In the genomic region with DNA sequence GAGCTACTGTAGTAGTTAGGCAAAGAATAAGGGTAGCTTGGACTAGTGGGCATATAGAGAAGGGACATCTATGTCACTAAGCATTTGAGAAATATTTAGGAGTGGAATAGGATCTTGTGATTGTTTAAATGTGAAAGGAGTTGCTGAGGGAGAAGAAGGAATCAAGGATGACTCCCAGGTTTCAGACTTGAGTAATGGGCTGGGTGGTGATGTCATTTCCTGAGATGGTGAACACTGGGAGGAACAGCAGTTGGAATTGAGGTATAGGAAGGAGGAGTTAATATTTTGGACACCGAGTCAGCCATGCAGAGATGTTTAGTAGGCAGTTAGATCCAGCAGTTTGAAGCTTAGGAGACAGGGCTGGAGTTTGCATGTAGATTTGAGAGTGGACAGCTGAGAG, we compare ENCODE assay signal across 11 cellular contexts.
"Had no signal": no experiment of that assay in that cellular context is flagged by ENCODE, and none has a peak within 500 bp of the region (broad histone marks: within the 10 kb centered on the region; RNA-seq: fewer than 3 reads in every experiment).

No MANE protein-coding gene starts in this region.

- H3K27ac ChIP-seq: cardiac muscle cell, psoas muscle, spleen had no signal

- H3K9me3 ChIP-seq: psoas muscle, spleen had no signal

- DNase-seq: activated CD4-positive, alpha-beta memory T cell treated with anti-CD3 and anti-CD28 coated beads, Interleukin-2, amount 10 ng/mL, durations not matched to agents 7 days and 5 days; activated CD8-positive, alpha-beta memory T cell treated with anti-CD3 and anti-CD28 coated beads, Interleukin-2, amount 50 U/mL, for 4 hours; aorta; hypothalamus; psoas muscle; spleen; stimulated activated CD4-positive, alpha-beta T cell treated with anti-CD3 and anti-CD28 coated beads, Interleukin-2, amount 100 ng/mL, for 24 hours; stimulated activated naive CD4-positive, alpha-beta T cell; substantia nigra; SW 1271 had no signal

- H3K4me3 ChIP-seq: cardiac muscle cell, psoas muscle, spleen had no signal

- H3K4me3 Mint-ChIP-seq: activated CD4-positive, alpha-beta memory T cell treated with anti-CD3 and anti-CD28 coated beads, Interleukin-2, amount 10 ng/mL, durations not matched to agents 7 days and 5 days had no signal

- H3K9me3 Mint-ChIP-seq: activated CD4-positive, alpha-beta memory T cell treated with anti-CD3 and anti-CD28 coated beads, Interleukin-2, amount 10 ng/mL, durations not matched to agents 7 days and 5 days had no signal

- H3K4me1 Mint-ChIP-seq: activated CD4-positive, alpha-beta memory T cell treated with anti-CD3 and anti-CD28 coated beads, Interleukin-2, amount 10 ng/mL, durations not matched to agents 7 days and 5 days had no signal

- H3K36me3 ChIP-seq: cardiac muscle cell, spleen had no signal

- H3K27me3 ChIP-seq: cardiac muscle cell, spleen had no signal

- H3K27ac Mint-ChIP-seq: activated CD4-positive, alpha-beta memory T cell treated with anti-CD3 and anti-CD28 coated beads, Interleukin-2, amount 10 ng/mL, durations not matched to agents 7 days and 5 days had no signal

- H3K4me1 ChIP-seq: psoas muscle had no signal
